ENCODE assay signal across 13 cellular contexts in genomic region chr22:46970411-46971123, GRCh38.
DNase-seq lines count a peak whose midpoint lies in the region; ATAC-seq and TF ChIP-seq lines count a peak whose summit lies in the region.
"Had no signal": no experiment of that assay in that cellular context is flagged by ENCODE, and none has a peak within 500 bp of the region (broad histone marks: within the 10 kb centered on the region; RNA-seq: fewer than 3 reads in every experiment).

No MANE protein-coding gene starts in this region.

- peaks cover 11% of the 10 kb centered on the region for H3K36me3 Mint-ChIP-seq in activated CD8-positive, alpha-beta T cell treated with anti-CD3 and anti-CD28 coated beads for 36 hours (ENCODE audit: low read depth)
- H3K36me3 Mint-ChIP-seq in activated CD8-positive, alpha-beta T cell treated with anti-CD3 and anti-CD28 coated beads, Interleukin-2, amount 10 ng/mL, durations not matched to agents 7 days and 5 days (ENCODE audit: low read depth): peaks cover 4% of the 10 kb centered on the region
- H3K36me3 Mint-ChIP-seq in nephron (ENCODE audit: low read depth) (peaks cover 7% of the 10 kb centered on the region), type B pancreatic cell (peaks cover 3% of the 10 kb centered on the region)

- H3K9me3 Mint-ChIP-seq in activated CD8-positive, alpha-beta T cell treated with anti-CD3 and anti-CD28 coated beads for 36 hours: no peaks in the 10 kb centered on the region
- no peaks in the 10 kb centered on the region for H3K9me3 Mint-ChIP-seq in activated CD8-positive, alpha-beta T cell treated with anti-CD3 and anti-CD28 coated beads, Interleukin-2, amount 10 ng/mL, durations not matched to agents 7 days and 5 days (ENCODE audit: insufficient read depth)
- H3K9me3 Mint-ChIP-seq in nephron (no peaks in the 10 kb centered on the region), type B pancreatic cell (no peaks in the 10 kb centered on the region)
- H3K9me3 Mint-ChIP-seq: activated naive CD4-positive, alpha-beta T cell treated with anti-CD3 and anti-CD28 coated beads, Interleukin-2, amount 50 U/mL, for 24 hours had no signal

- H3K9me3 ChIP-seq in esophagus muscularis mucosa: no peaks in the 10 kb centered on the region
- H3K9me3 ChIP-seq: thoracic aorta had no signal

- no peak for TF ChIP-seq CTCF in activated CD8-positive, alpha-beta T cell treated with anti-CD3 and anti-CD28 coated beads for 36 hours (IDR thresholded peaks at IDR 0.05)
- no peak for TF ChIP-seq CTCF in esophagus muscularis mucosa (IDR thresholded peaks at IDR 0.05)
- no peak for TF ChIP-seq CTCF in nephron (IDR thresholded peaks at IDR 0.05; ENCODE audit: unreplicated experiment in 3 of 3)
- no peak for TF ChIP-seq CTCF in type B pancreatic cell (conservative IDR thresholded peaks at IDR 0.05)

- peaks cover 8 to 25% (median 19%) of the 10 kb centered on the region in 4 donors for H3K4me1 ChIP-seq in esophagus muscularis mucosa

- H3K27ac ChIP-seq in esophagus muscularis mucosa (replicated peaks in 1 of 4): peak overlapping the region; percentile 13 to 70 (median 42)
- H3K27ac ChIP-seq: thoracic aorta had no signal

- peak overlapping the region; percentile 76 for H3K27ac Mint-ChIP-seq in activated CD8-positive, alpha-beta T cell treated with anti-CD3 and anti-CD28 coated beads for 36 hours
- no peak overlapping the region for H3K27ac Mint-ChIP-seq in activated CD8-positive, alpha-beta T cell treated with anti-CD3 and anti-CD28 coated beads, Interleukin-2, amount 10 ng/mL, durations not matched to agents 7 days and 5 days
- H3K27ac Mint-ChIP-seq in nephron (peak overlapping the region; percentile 56 to 86 (median 78)), type B pancreatic cell (peak overlapping the region; percentile 42)
- H3K27ac Mint-ChIP-seq: activated naive CD4-positive, alpha-beta T cell treated with anti-CD3 and anti-CD28 coated beads, Interleukin-2, amount 50 U/mL, for 24 hours had no signal

- TF ChIP-seq POLR2A in esophagus muscularis mucosa (IDR thresholded peaks at IDR 0.05; ENCODE audit: low read depth): no peak

- no peak for ATAC-seq in activated CD8-positive, alpha-beta T cell treated with anti-CD3 and anti-CD28 coated beads for 36 hours
- ATAC-seq in activated CD8-positive, alpha-beta T cell treated with anti-CD3 and anti-CD28 coated beads, Interleukin-2, amount 10 ng/mL, durations not matched to agents 7 days and 5 days: no peak

- 87% methylated on average over 14 of the region's 14 CpGs for WGBS in esophagus muscularis mucosa

- peaks cover 30% of the 10 kb centered on the region for H3K4me1 Mint-ChIP-seq in activated CD8-positive, alpha-beta T cell treated with anti-CD3 and anti-CD28 coated beads for 36 hours (ENCODE audit: low read depth)
- H3K4me1 Mint-ChIP-seq in activated CD8-positive, alpha-beta T cell treated with anti-CD3 and anti-CD28 coated beads, Interleukin-2, amount 10 ng/mL, durations not matched to agents 7 days and 5 days (ENCODE audit: low read depth): peaks cover 19% of the 10 kb centered on the region
- peaks cover 13% of the 10 kb centered on the region for H3K4me1 Mint-ChIP-seq in nephron
- peaks cover 28% of the 10 kb centered on the region for H3K4me1 Mint-ChIP-seq in type B pancreatic cell (ENCODE audit: unreplicated experiment)

- intact Hi-C loops in activated CD8-positive, alpha-beta T cell treated with anti-CD3 and anti-CD28 coated beads for 36 hours (cut with micrococcal nuclease): no loop called here
- intact Hi-C loops in esophagus muscularis mucosa (cut with DNase I): no loop called here

- TF ChIP-seq EP300 in esophagus muscularis mucosa (IDR thresholded peaks at IDR 0.05): no peak

- H3K4me3 Mint-ChIP-seq in activated CD8-positive, alpha-beta T cell treated with anti-CD3 and anti-CD28 coated beads for 36 hours: no peak overlapping the region
- H3K4me3 Mint-ChIP-seq in activated CD8-positive, alpha-beta T cell treated with anti-CD3 and anti-CD28 coated beads, Interleukin-2, amount 10 ng/mL, durations not matched to agents 7 days and 5 days: no peak overlapping the region
- no peak overlapping the region for H3K4me3 Mint-ChIP-seq in nephron
- no peak overlapping the region for H3K4me3 Mint-ChIP-seq in type B pancreatic cell
- H3K4me3 Mint-ChIP-seq: activated naive CD4-positive, alpha-beta T cell treated with anti-CD3 and anti-CD28 coated beads, Interleukin-2, amount 50 U/mL, for 24 hours had no signal

- POLR2A ChIA-PET in activated CD8-positive, alpha-beta T cell treated with anti-CD3 and anti-CD28 coated beads for 36 hours (lab: Charles Lee): no interaction called here
- POLR2A ChIA-PET in activated CD8-positive, alpha-beta T cell treated with anti-CD3 and anti-CD28 coated beads, Interleukin-2, amount 10 ng/mL, durations not matched to agents 7 days and 5 days (lab: Charles Lee): no interaction called here

- peaks cover 0 to 19% (median 15%) of the 10 kb centered on the region in 4 donors for H3K36me3 ChIP-seq in esophagus muscularis mucosa

- H3K27me3 Mint-ChIP-seq in activated CD8-positive, alpha-beta T cell treated with anti-CD3 and anti-CD28 coated beads for 36 hours: no peaks in the 10 kb centered on the region
- no peaks in the 10 kb centered on the region for H3K27me3 Mint-ChIP-seq in activated CD8-positive, alpha-beta T cell treated with anti-CD3 and anti-CD28 coated beads, Interleukin-2, amount 10 ng/mL, durations not matched to agents 7 days and 5 days (ENCODE audit: low read depth)
- no peaks in the 10 kb centered on the region for H3K27me3 Mint-ChIP-seq in nephron (ENCODE audit: low read depth)
- H3K27me3 Mint-ChIP-seq in type B pancreatic cell: no peaks in the 10 kb centered on the region
- H3K27me3 Mint-ChIP-seq: activated naive CD4-positive, alpha-beta T cell treated with anti-CD3 and anti-CD28 coated beads, Interleukin-2, amount 50 U/mL, for 24 hours had no signal

- CTCF ChIA-PET in activated CD8-positive, alpha-beta T cell treated with anti-CD3 and anti-CD28 coated beads for 36 hours (lab: Charles Lee): no interaction called here
- CTCF ChIA-PET in activated CD8-positive, alpha-beta T cell treated with anti-CD3 and anti-CD28 coated beads, Interleukin-2, amount 10 ng/mL, durations not matched to agents 7 days and 5 days (lab: Charles Lee): no interaction called here

- DNase-seq in activated CD8-positive, alpha-beta T cell treated with anti-CD3 and anti-CD28 coated beads for 36 hours: no peak
- DNase-seq in activated CD8-positive, alpha-beta T cell treated with anti-CD3 and anti-CD28 coated beads, Interleukin-2, amount 10 ng/mL, durations not matched to agents 7 days and 5 days: no peak
- DNase-seq in esophagus muscularis mucosa (ENCODE audit: extremely low spot score) (no peak), type B pancreatic cell (ENCODE audit: extremely low spot score, unreplicated experiment) (no peak), NCI-H2081 treated with DMSO at 0.1 percent for 48 hours (lab: John Stamatoyannopoulos, UW) (no peak), kidney tubule cell (ENCODE audit: low spot score) (no peak), NCI-H1694 (lab: John Stamatoyannopoulos, UW) (no peak)
- DNase-seq: activated CD4-positive, alpha-beta T cell treated with anti-CD3 and anti-CD28 coated beads for 1 hour; DND-41; NCI-H1105 had no signal

- no peak overlapping the region for H3K4me3 ChIP-seq in esophagus muscularis mucosa
- H3K4me3 ChIP-seq: thoracic aorta had no signal

- no peaks in the 10 kb centered on the region for H3K27me3 ChIP-seq in esophagus muscularis mucosa
